Comparison of ENCODE assay signal across 25 cellular contexts in the genomic region with DNA sequence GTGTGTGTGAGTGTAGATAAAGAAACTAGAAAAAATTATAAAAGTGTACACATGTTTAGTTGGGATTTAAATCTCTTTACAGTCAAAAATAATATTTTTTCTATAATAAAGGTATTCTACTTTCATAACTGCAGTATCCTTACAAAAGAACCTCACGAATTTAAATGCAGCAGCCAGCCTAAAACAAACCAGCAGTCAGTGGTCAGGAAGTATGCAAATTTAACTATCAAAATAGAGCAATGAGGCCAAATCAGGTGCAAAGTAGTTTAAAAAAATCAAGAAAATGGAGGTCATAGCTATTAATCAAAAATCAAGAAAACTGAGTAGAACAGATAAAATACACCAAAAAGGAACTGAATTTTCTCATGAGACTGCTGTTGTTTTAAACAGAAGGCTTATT.
"Had no signal": no experiment of that assay in that cellular context is flagged by ENCODE, and none has a peak within 500 bp of the region (broad histone marks: within the 10 kb centered on the region; RNA-seq: fewer than 3 reads in every experiment).

No MANE protein-coding gene starts in this region.

- H3K4me3 ChIP-seq: gastroesophageal sphincter, heart left ventricle, hepatocyte, left ventricle myocardium inferior, lower lobe of right lung, prostate gland, right atrium auricular region, stomach, thyroid gland, vagina had no signal

- H3K4me1 ChIP-seq: gastroesophageal sphincter, heart left ventricle, left ventricle myocardium inferior, lower lobe of right lung, prostate gland, right atrium auricular region, stomach, vagina had no signal

- H3K4me2 ChIP-seq: hepatocyte had no signal

- H3K36me3 ChIP-seq: gastroesophageal sphincter, heart left ventricle, left ventricle myocardium inferior, lower lobe of right lung, prostate gland, right atrium auricular region, stomach, thyroid gland, vagina had no signal

- H3K27me3 ChIP-seq: gastroesophageal sphincter, heart left ventricle, hepatocyte, right atrium auricular region, stomach, thyroid gland, vagina had no signal

- ATAC-seq: esophagus mucosa; gastroesophageal sphincter; heart left ventricle; left cardiac atrium; lower lobe of right lung; naive thymus-derived CD8-positive, alpha-beta T cell; sciatic nerve; stimulated activated effector memory CD8-positive, alpha-beta T cell treated with anti-CD3 and anti-CD28 coated beads, Interleukin-12 subunit alpha, Interleukin-12 subunit beta, amount 100 ng/mL, for 72 hours had no signal

- H3K27ac ChIP-seq: epithelial cell of prostate, gastroesophageal sphincter, heart left ventricle, hepatocyte, left ventricle myocardium inferior, lower lobe of right lung, prostate gland, right atrium auricular region, stomach, thyroid gland, vagina had no signal

- H3K79me2 ChIP-seq: hepatocyte had no signal

- H2AFZ ChIP-seq: hepatocyte had no signal

- DNase-seq: effector CD8-positive, alpha-beta T cell; endodermal cell; foreskin fibroblast; heart left ventricle; left cardiac atrium; left ventricle myocardium inferior; lower lobe of right lung; naive thymus-derived CD8-positive, alpha-beta T cell; nephron progenitor cell; nucleus accumbens; stimulated activated CD4-positive, alpha-beta T cell treated with anti-CD3 and anti-CD28 coated beads, Interleukin-2, amount 100 ng/mL, for 24 hours; stimulated activated CD4-positive, alpha-beta T cell treated with anti-CD3 and anti-CD28 coated beads, Interleukin-4, amount 100 ng/mL, for 24 hours; stimulated activated naive CD4-positive, alpha-beta T cell treated with Interleukin-2 at 50 U/mL for 16 hours; stomach; thyroid gland; trophoblast cell had no signal

- H3K9me3 ChIP-seq: gastroesophageal sphincter, heart left ventricle, left ventricle myocardium inferior, lower lobe of right lung, prostate gland, right atrium auricular region, stomach, thyroid gland, vagina had no signal
